Comparison of ENCODE assay signal across 1 cellular context in the genomic region with DNA sequence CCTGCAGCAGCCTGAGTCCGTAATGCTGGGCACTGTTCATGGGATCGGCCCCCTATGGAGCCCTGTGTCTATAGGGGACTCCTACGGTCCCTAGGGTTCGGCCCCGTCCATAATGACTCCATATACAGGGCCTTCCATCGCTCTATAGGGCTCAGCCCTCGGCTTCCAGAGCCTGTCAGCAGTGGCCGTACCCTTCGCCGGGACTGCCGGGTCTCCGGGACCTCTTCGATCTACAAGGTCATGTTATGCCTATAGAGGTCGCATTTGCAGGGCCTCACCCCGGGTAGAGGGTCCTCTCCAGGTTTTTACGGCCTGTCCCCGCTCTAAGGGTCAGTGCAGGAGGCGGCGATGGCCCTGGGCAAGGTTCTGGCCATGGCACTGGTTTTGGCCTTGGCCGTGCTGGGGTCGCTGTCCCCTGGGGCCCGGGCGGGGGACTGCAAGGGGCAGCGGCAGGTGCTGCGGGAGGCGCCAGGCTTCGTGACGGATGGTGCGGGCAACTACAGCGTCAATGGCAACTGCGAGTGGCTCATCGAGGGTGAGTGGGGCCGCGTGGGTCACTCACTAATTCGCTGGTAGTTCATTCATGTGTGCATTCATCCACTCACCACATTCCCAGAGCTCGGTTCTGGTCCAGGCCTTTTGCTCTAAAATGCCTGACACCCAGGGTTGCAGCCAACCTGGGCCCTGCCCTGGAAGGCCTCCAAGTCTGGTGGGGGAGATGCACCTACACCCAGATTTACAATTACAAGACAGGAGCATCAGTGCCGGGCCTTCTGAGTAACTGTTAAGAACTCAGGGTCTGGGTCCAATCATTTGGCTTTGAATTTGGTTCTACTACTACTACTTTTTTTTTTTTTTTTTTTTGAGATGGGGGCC.
TF ChIP-seq lines count a peak whose summit lies in the region.

No MANE protein-coding gene starts in this region.

TF ChIP-seq in K562, 482 proteins besides CTCF, POLR2A, EP300 and RAD21 (continued from another document):
- TF ChIP-seq TFAP4 (CRISPR knock-in tag; IDR thresholded peaks at IDR 0.05; ENCODE audit: borderline replicate concordance) = no peak
- no peak for TF ChIP-seq MLX (CRISPR knock-in tag; conservative IDR thresholded peaks at IDR 0.05)
- TF ChIP-seq THAP7 (CRISPR knock-in tag; IDR thresholded peaks at IDR 0.05) = no peak
- no peak for TF ChIP-seq KAT2B (IDR thresholded peaks at IDR 0.05; ENCODE audit: low read depth, low read length)
- no peak for TF ChIP-seq NFATC3 (IDR thresholded peaks at IDR 0.05)
- TF ChIP-seq RFX7 (CRISPR knock-in tag; IDR thresholded peaks at IDR 0.05) = no peak
- TF ChIP-seq PHB2 (IDR thresholded peaks at IDR 0.05; ENCODE audit: low read depth) = no peak
- peak in 1 of 2 experiments; percentile 35 for TF ChIP-seq E2F6 (IDR thresholded peaks at IDR 0.05; ENCODE audit: borderline replicate concordance in 1 of 2, extremely low read depth in 1 of 2, insufficient read depth in 1 of 2, insufficient read length in 1 of 2, low read depth in 1 of 2, low read length in 1 of 2, poor library complexity in 1 of 2, severe bottlenecking in 1 of 2)
- TF ChIP-seq MNT (conservative IDR thresholded peaks at IDR 0.05) = no peak
- no peak for TF ChIP-seq ZNF79 (CRISPR knock-in tag; IDR thresholded peaks at IDR 0.05; ENCODE audit: low read depth)
- TF ChIP-seq CBFB (CRISPR knock-in tag; IDR thresholded peaks at IDR 0.05) = no peak
- no peak for TF ChIP-seq MBD2 (IDR thresholded peaks at IDR 0.05; ENCODE audit: borderline replicate concordance, low read depth)
- TF ChIP-seq NR4A1 (CRISPR knock-in tag; IDR thresholded peaks at IDR 0.05) = no peak
- no peak for TF ChIP-seq NR4A1 (tag; IDR thresholded peaks at IDR 0.05)
- TF ChIP-seq ESRRA (IDR thresholded peaks at IDR 0.05; ENCODE audit: borderline replicate concordance, low read depth) = peak; percentile 70
- TF ChIP-seq XRCC5 (IDR thresholded peaks at IDR 0.05; ENCODE audit: low read depth, low read length) = no peak
- TF ChIP-seq SIN3B (IDR thresholded peaks at IDR 0.05; ENCODE audit: low read depth) = no peak
- no peak for TF ChIP-seq ZBTB8A (IDR thresholded peaks at IDR 0.05; ENCODE audit: partially characterized antibody)
- no peak for TF ChIP-seq RBM25 (IDR thresholded peaks at IDR 0.05; ENCODE audit: low read depth, low read length, severe bottlenecking)
- TF ChIP-seq ZNF766 (CRISPR knock-in tag; conservative IDR thresholded peaks at IDR 0.05) = 0 out of 2 replicates have a peak, but pooled peaks have one; percentile 34
- no peak for TF ChIP-seq ZSCAN32 (CRISPR knock-in tag; IDR thresholded peaks at IDR 0.05)
- peak; percentile 45; the same call in 1 of the 2 replicates for TF ChIP-seq ZBTB7A (IDR thresholded peaks at IDR 0.05; ENCODE audit: borderline replicate concordance, control insufficient read depth, low read depth, low read length)
- TF ChIP-seq, protein P1, sequence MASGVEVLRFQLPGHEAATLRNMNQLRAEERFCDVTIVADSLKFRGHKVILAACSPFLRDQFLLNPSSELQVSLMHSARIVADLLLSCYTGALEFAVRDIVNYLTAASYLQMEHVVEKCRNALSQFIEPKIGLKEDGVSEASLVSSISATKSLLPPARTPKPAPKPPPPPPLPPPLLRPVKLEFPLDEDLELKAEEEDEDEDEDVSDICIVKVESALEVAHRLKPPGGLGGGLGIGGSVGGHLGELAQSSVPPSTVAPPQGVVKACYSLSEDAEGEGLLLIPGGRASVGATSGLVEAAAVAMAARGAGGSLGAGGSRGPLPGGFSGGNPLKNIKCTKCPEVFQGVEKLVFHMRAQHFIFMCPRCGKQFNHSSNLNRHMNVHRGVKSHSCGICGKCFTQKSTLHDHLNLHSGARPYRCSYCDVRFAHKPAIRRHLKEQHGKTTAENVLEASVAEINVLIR (CRISPR knock-in tag; IDR thresholded peaks at IDR 0.05) = no peak
- TF ChIP-seq ZNF699 (CRISPR knock-in tag; IDR thresholded peaks at IDR 0.05; ENCODE audit: insufficient replicate concordance) = no peak
- TF ChIP-seq ZNF584 (CRISPR knock-in tag; IDR thresholded peaks at IDR 0.05; ENCODE audit: low read depth) = no peak
- TF ChIP-seq BRD4 (IDR thresholded peaks at IDR 0.05) = no peak
- TF ChIP-seq STAT6 (CRISPR knock-in tag; IDR thresholded peaks at IDR 0.05) = no peak
- TF ChIP-seq PYGO2 (tag; IDR thresholded peaks at IDR 0.05) = no peak
- TF ChIP-seq NCOA2 (IDR thresholded peaks at IDR 0.05; ENCODE audit: partially characterized antibody in 2 of 2) = no peak
- TF ChIP-seq ZNF707 (CRISPR knock-in tag; conservative IDR thresholded peaks at IDR 0.05) = no peak
- TF ChIP-seq, protein P2, sequence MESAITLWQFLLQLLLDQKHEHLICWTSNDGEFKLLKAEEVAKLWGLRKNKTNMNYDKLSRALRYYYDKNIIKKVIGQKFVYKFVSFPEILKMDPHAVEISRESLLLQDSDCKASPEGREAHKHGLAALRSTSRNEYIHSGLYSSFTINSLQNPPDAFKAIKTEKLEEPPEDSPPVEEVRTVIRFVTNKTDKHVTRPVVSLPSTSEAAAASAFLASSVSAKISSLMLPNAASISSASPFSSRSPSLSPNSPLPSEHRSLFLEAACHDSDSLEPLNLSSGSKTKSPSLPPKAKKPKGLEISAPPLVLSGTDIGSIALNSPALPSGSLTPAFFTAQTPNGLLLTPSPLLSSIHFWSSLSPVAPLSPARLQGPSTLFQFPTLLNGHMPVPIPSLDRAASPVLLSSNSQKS (CRISPR knock-in tag; IDR thresholded peaks at IDR 0.05) = no peak
- TF ChIP-seq, protein P3, sequence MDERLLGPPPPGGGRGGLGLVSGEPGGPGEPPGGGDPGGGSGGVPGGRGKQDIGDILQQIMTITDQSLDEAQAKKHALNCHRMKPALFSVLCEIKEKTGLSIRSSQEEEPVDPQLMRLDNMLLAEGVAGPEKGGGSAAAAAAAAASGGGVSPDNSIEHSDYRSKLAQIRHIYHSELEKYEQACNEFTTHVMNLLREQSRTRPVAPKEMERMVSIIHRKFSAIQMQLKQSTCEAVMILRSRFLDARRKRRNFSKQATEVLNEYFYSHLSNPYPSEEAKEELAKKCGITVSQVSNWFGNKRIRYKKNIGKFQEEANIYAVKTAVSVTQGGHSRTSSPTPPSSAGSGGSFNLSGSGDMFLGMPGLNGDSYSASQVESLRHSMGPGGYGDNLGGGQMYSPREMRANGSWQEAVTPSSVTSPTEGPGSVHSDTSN (CRISPR knock-in tag; IDR thresholded peaks at IDR 0.05; ENCODE audit: low read depth) = no peak
- TF ChIP-seq, protein P3 (tag; conservative IDR thresholded peaks at IDR 0.05; ENCODE audit: low read depth) = no peak
- TF ChIP-seq SAP30 (IDR thresholded peaks at IDR 0.05; ENCODE audit: borderline replicate concordance, insufficient read depth, low read depth, low read length, poor library complexity, severe bottlenecking) = peak; percentile 51
- TF ChIP-seq ZNF518B (CRISPR knock-in tag; IDR thresholded peaks at IDR 0.05) = no peak
